ENCODE assay signal across 8 cellular contexts in genomic region chr20:62937353-62938104, GRCh38. TPM values are rescaled to one million over a fixed set of nuclear protein-coding genes. Genes with fewer than 3 reads are reported as not detected.
DNase-seq lines count a peak whose midpoint lies in the region; ATAC-seq and TF ChIP-seq lines count a peak whose summit lies in the region.

No MANE protein-coding gene starts in this region.

- peak overlapping the region; percentile 86; the same call in 1 of the 2 replicates for H3K4me2 ChIP-seq in KMS-11

- no peak for TF ChIP-seq EP300 in esophagus muscularis mucosa (IDR thresholded peaks at IDR 0.05)

- H3K4me3 ChIP-seq in KMS-11 (IDR thresholded peaks at IDR 0.05; ENCODE audit: insufficient read depth, low read depth, low read length), result no peak overlapping the region
- peak overlapping the region; percentile 88 to 91 (median 90) for H3K4me3 ChIP-seq in esophagus muscularis mucosa

- TF ChIP-seq CTCF in KMS-11 (conservative IDR thresholded peaks at IDR 0.05; ENCODE audit: low read depth, low read length) (no peak), esophagus muscularis mucosa (IDR thresholded peaks at IDR 0.05) (no peak)

- TF ChIP-seq POLR2A in esophagus muscularis mucosa (IDR thresholded peaks at IDR 0.05; ENCODE audit: low read depth), result peak; percentile 33

- ATAC-seq in GM21786 (IDR thresholded peaks at IDR 0.05; ENCODE audit: unreplicated experiment), result peak; percentile 74

- peak overlapping the region; percentile 78 for H3K27ac ChIP-seq in KMS-11
- peak overlapping the region; percentile 91 to 98 (median 94) for H3K27ac ChIP-seq in esophagus muscularis mucosa (replicated peaks in 1 of 4)

- DNase-seq in DMS79 (lab: John Stamatoyannopoulos, UW) (peak; percentile 86), esophagus muscularis mucosa (ENCODE audit: extremely low spot score) (peak; percentile 99), myocyte (ENCODE audit: low read depth) (peak; percentile 94)
- DNase-seq in activated T-cell treated with anti-CD3 and anti-CD28 coated beads, Interleukin-2, amount 50 U/mL, for 48 hours, result peak; percentile 97 to 98
- DNase-seq in stimulated activated CD8-positive, alpha-beta memory T cell treated with anti-CD3 and anti-CD28 coated beads, Interleukin-7, amount 100 ng/mL, for 24 hours (ENCODE audit: low read depth), result peak; percentile 90

- whole genome bisulfite sequencing in esophagus muscularis mucosa, result 0% methylated on average over 8 of the region's 87 CpGs

- peak overlapping the region; percentile 88 for H3K9ac ChIP-seq in KMS-11

- H3K27me3 ChIP-seq in KMS-11 (ENCODE audit: insufficient read depth, low read depth) (no peaks in the 10 kb centered on the region), esophagus muscularis mucosa (no peaks in the 10 kb centered on the region)

- no peaks in the 10 kb centered on the region for H3K9me3 ChIP-seq in esophagus muscularis mucosa

- intact Hi-C loops in esophagus muscularis mucosa (cut with DNase I), result loop anchor here (10.0 kb wide), 1 partner anchor 283 kb away; no protein-coding TSS in a partner anchor

- H4K20me1 ChIP-seq in KMS-11 (ENCODE audit: insufficient read depth), result peaks cover 8% of the 10 kb centered on the region

- H3K4me1 ChIP-seq in KMS-11 (ENCODE audit: low read depth, poor library complexity, severe bottlenecking) (peaks cover 47% of the 10 kb centered on the region), esophagus muscularis mucosa (peaks cover 45 to 84% (median 75%) of the 10 kb centered on the region in 4 donors)

- H3K36me3 ChIP-seq in KMS-11 (ENCODE audit: insufficient read depth) (no peaks in the 10 kb centered on the region; the same call in 1 of the 2 replicates), esophagus muscularis mucosa (peaks cover 0 to 36% (median 16%) of the 10 kb centered on the region in 4 donors)

- peak overlapping the region; percentile 67 for H2AFZ ChIP-seq in KMS-11 (ENCODE audit: low read depth)

- H3K79me2 ChIP-seq in KMS-11 (ENCODE audit: insufficient read depth, low read depth), result peaks cover 81% of the 10 kb centered on the region

TF ChIP-seq in PFSK-1, 5 proteins besides CTCF, POLR2A, EP300 and RAD21:
- TF ChIP-seq TAF1 (IDR thresholded peaks at IDR 0.05; ENCODE audit: borderline replicate concordance, insufficient read depth, low read length) (peak; percentile 95), POLR2AphosphoS5 (IDR thresholded peaks at IDR 0.05; ENCODE audit: low read depth, low read length) (peak; percentile 86), SIN3A (IDR thresholded peaks at IDR 0.05; ENCODE audit: borderline replicate concordance, insufficient read depth, low read length) (peak; percentile 70), REST (IDR thresholded peaks at IDR 0.05; ENCODE audit: insufficient read depth in 1 of 2, low read depth in 2 of 2, low read length in 2 of 2) (peak; percentile 12 to 71; a peak in 2 of 4 replicates), FOXP2 (optimal IDR thresholded peaks at IDR 0.05; ENCODE audit: borderline replicate concordance, extremely low read depth, extremely low read length, insufficient read depth) (peak; percentile 84)

RNA-seq across cellular contexts. Expression of gene GID8, which starts 0.4 kb away (rescaled TPM):
- polyA plus RNA-seq in PFSK-1 (2012; ENCODE audit: insufficient read length, low read depth), result 23.2 TPM
- total RNA-seq in esophagus muscularis mucosa (10 to 100 TPM; 22.4 to 30.1 (median 25.6) TPM), myocyte (27.9 and 28.8 TPM in 2 replicates)
- 29.8 TPM for polyA plus RNA-seq in myocyte (2012)

RNA-seq across cellular contexts. Expression of gene DIDO1, which starts 11.2 kb away (rescaled TPM):
- 23.0 TPM for polyA plus RNA-seq in PFSK-1 (2012; ENCODE audit: insufficient read length, low read depth)
- 10 to 100 TPM; 48.9 to 61.6 (median 55.7) TPM for total RNA-seq in esophagus muscularis mucosa
- total RNA-seq in myocyte, result 31.9 and 33.8 TPM in 2 replicates
- 20.8 TPM for polyA plus RNA-seq in myocyte (2012)

RNA-seq across cellular contexts. Expression of gene SLC17A9, which starts 15.0 kb away (rescaled TPM):
- polyA plus RNA-seq in PFSK-1 (2012; ENCODE audit: insufficient read length, low read depth), result not detected
- total RNA-seq in esophagus muscularis mucosa (1 to 10 TPM; 2.2 to 5.2 (median 2.7) TPM), myocyte (0.16 TPM in 1 of 2 replicates, not detected in the other)
- 0.03 TPM for polyA plus RNA-seq in myocyte (2012)
